In genomic region chr6:127192911-127193503, GRCh38 we compare ENCODE assay signal across 14 cellular contexts.
DNase-seq lines count a peak whose midpoint lies in the region; ATAC-seq and TF ChIP-seq lines count a peak whose summit lies in the region.
"Had no signal": no experiment of that assay in that cellular context is flagged by ENCODE, and none has a peak within 500 bp of the region (broad histone marks: within the 10 kb centered on the region; RNA-seq: fewer than 3 reads in every experiment).

No MANE protein-coding gene starts in this region.

- intact Hi-C loops in sciatic nerve (cut with DNase I) = no loop called here

- peak; percentile 52 for DNase-seq in GM03348 (ENCODE audit: low spot score)
- peak; percentile 78 for DNase-seq in SKM-1 treated with dmso at 0.1 percent for 144 hours (lab: John Stamatoyannopoulos, UW; ENCODE audit: unreplicated experiment)
- DNase-seq in foreskin fibroblast = peak; percentile 66 to 84
- no peak for DNase-seq in sciatic nerve (ENCODE audit: low spot score)
- no peak for DNase-seq in activated CD8-positive, alpha-beta memory T cell treated with anti-CD3 and anti-CD28 coated beads, Interleukin-2, amount 10 ng/mL, durations not matched to agents 7 days and 5 days
- DNase-seq in brain microvascular endothelial cell = no peak
- no peak for DNase-seq in UCSD-AML1 (lab: John Stamatoyannopoulos, UW; ENCODE audit: unreplicated experiment)
- DNase-seq: activated CD4-positive, CD25-positive, alpha-beta regulatory T cell treated with anti-CD3 and anti-CD28 coated beads, Interleukin-2, amount 50 U/mL, for 72 hours; CD4-positive, alpha-beta memory T cell; central memory CD4-positive, alpha-beta T cell; MM.1S; NCI-H524 treated with DMSO at 0.1 percent for 48 hours; SJCRH30 had no signal

- H3K36me3 ChIP-seq in brain microvascular endothelial cell (replicated peaks) = no peaks in the 10 kb centered on the region
- H3K36me3 ChIP-seq: SJCRH30 had no signal

- H3K4me3 ChIP-seq in foreskin fibroblast (ENCODE audit: low read depth in 1 of 2, low read length in 2 of 2) = no peak overlapping the region
- no peak overlapping the region for H3K4me3 ChIP-seq in brain microvascular endothelial cell (ENCODE audit: low read depth, low read length)
- H3K4me3 ChIP-seq: SJCRH30 had no signal

- H3K36me3 Mint-ChIP-seq in activated CD8-positive, alpha-beta memory T cell treated with anti-CD3 and anti-CD28 coated beads, Interleukin-2, amount 10 ng/mL, durations not matched to agents 7 days and 5 days = no peaks in the 10 kb centered on the region
- H3K36me3 Mint-ChIP-seq: CD4-positive, alpha-beta memory T cell had no signal

- ATAC-seq in sciatic nerve = peak; percentile 90
- no peak for ATAC-seq in HG02981 (IDR thresholded peaks at IDR 0.05; ENCODE audit: unreplicated experiment)
- no peak for ATAC-seq in activated CD8-positive, alpha-beta memory T cell treated with anti-CD3 and anti-CD28 coated beads, Interleukin-2, amount 10 ng/mL, durations not matched to agents 7 days and 5 days

- H3K27ac ChIP-seq in brain microvascular endothelial cell = no peak overlapping the region
- H3K27ac ChIP-seq: SJCRH30 had no signal

- no peak overlapping the region for H3K4me3 Mint-ChIP-seq in activated CD8-positive, alpha-beta memory T cell treated with anti-CD3 and anti-CD28 coated beads, Interleukin-2, amount 10 ng/mL, durations not matched to agents 7 days and 5 days
- H3K4me3 Mint-ChIP-seq: CD4-positive, alpha-beta memory T cell had no signal

- no peak for TF ChIP-seq CTCF in foreskin fibroblast (IDR thresholded peaks at IDR 0.05; ENCODE audit: low read depth, low read length)
- no peak for TF ChIP-seq CTCF in brain microvascular endothelial cell (IDR thresholded peaks at IDR 0.05; ENCODE audit: low read depth, low read length, missing control alignments)

- H3K27me3 Mint-ChIP-seq in activated CD8-positive, alpha-beta memory T cell treated with anti-CD3 and anti-CD28 coated beads, Interleukin-2, amount 10 ng/mL, durations not matched to agents 7 days and 5 days = peaks cover 2% of the 10 kb centered on the region

- H3K27ac Mint-ChIP-seq in activated CD8-positive, alpha-beta memory T cell treated with anti-CD3 and anti-CD28 coated beads, Interleukin-2, amount 10 ng/mL, durations not matched to agents 7 days and 5 days = no peak overlapping the region
- H3K27ac Mint-ChIP-seq: CD4-positive, alpha-beta memory T cell had no signal

- H3K9me3 Mint-ChIP-seq in activated CD8-positive, alpha-beta memory T cell treated with anti-CD3 and anti-CD28 coated beads, Interleukin-2, amount 10 ng/mL, durations not matched to agents 7 days and 5 days (ENCODE audit: low read depth) = no peaks in the 10 kb centered on the region
- H3K9me3 Mint-ChIP-seq: CD4-positive, alpha-beta memory T cell had no signal

- in situ Hi-C loops in brain microvascular endothelial cell (cut with HindIII; ENCODE audit: low pct_ligation_motif_present, low sequenced_read_pairs) = no loop called here

- H3K27me3 ChIP-seq in brain microvascular endothelial cell (replicated peaks) = no peaks in the 10 kb centered on the region
- H3K27me3 ChIP-seq: SJCRH30 had no signal

- H3K4me1 Mint-ChIP-seq in activated CD8-positive, alpha-beta memory T cell treated with anti-CD3 and anti-CD28 coated beads, Interleukin-2, amount 10 ng/mL, durations not matched to agents 7 days and 5 days = no peaks in the 10 kb centered on the region
- H3K4me1 Mint-ChIP-seq: CD4-positive, alpha-beta memory T cell had no signal

- CTCF ChIA-PET in activated CD8-positive, alpha-beta memory T cell treated with anti-CD3 and anti-CD28 coated beads, Interleukin-2, amount 10 ng/mL, durations not matched to agents 7 days and 5 days (lab: Charles Lee) = no interaction called here

Comparison
In these comparisons a context has a peak if more than half of its experiments do, and no peak if none do; other contexts are left out.
1. DNase-seq: peak in GM03348 (single experiment), SKM-1 treated with dmso at 0.1 percent for 144 hours (single experiment) and foreskin fibroblast (2 of 2); none in sciatic nerve (single experiment), activated CD8-positive, alpha-beta memory T cell treated with anti-CD3 and anti-CD28 coated beads, Interleukin-2, amount 10 ng/mL, durations not matched to agents 7 days and 5 days (single experiment), brain microvascular endothelial cell (single experiment) and UCSD-AML1 (single experiment).